25 cellular contexts compared by ENCODE assay signal in the genomic region with DNA sequence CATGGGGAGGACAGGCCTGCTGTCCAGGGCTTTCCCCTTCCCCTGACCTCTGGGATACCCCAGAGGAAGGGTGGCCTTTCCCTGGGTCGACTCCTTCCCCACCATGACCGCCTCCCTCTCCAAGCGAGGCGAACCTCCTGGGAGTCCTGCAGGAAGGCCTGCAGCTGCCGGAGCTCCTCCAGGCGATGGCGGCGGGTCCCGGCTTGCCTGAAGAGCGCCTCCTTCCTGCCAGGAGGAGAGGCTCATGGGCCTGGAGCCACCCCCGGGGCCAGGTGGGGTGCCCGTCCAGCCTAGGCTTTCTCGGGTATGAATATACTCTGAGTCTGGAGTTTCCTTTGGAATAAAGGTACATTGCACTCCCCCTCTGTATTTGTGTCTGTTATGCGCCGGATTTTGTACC.
"Had no signal": no experiment of that assay in that cellular context is flagged by ENCODE, and none has a peak within 500 bp of the region (broad histone marks: within the 10 kb centered on the region; RNA-seq: fewer than 3 reads in every experiment).

No MANE protein-coding gene starts in this region.

- H3K4me2 ChIP-seq: KMS-11, PC-9 had no signal

- DNase-seq: activated CD4-positive, alpha-beta T cell treated with anti-CD3 and anti-CD28 coated beads for 4 hours; activated CD8-positive, alpha-beta memory T cell treated with anti-CD3 and anti-CD28 coated beads, Interleukin-2, amount 50 U/mL, for 48 hours; activated CD8-positive, alpha-beta T cell treated with anti-CD3 and anti-CD28 coated beads, Interleukin-2, amount 10 ng/mL, durations not matched to agents 7 days and 5 days; activated naive CD4-positive, alpha-beta T cell treated with anti-CD3 and anti-CD28 coated beads, Interleukin-2, amount 50 U/mL, for 16 hours; activated naive CD8-positive, alpha-beta T cell treated with anti-CD3 and anti-CD28 coated beads, Interleukin-2, amount 10 ng/mL, durations not matched to agents 7 days and 5 days; activated T-cell treated with anti-CD3 and anti-CD28 coated beads, Interleukin-2, amount 50 U/mL, for 1 hour; adrenal gland; aorta; caudate nucleus; NCI-H1092; NCI-H1417; NCI-H2029; NCI-H2107; NCI-H2171 treated with DMSO at 0.1 percent for 48 hours; NCI-H226; NCI-H526; NCI-H774; NK-92 treated with Interleukin-12 subunit alpha and Interleukin-12 subunit beta, amount 100 ng/mL, for 24 hours; PC-9; SHP77 treated with DMSO at 0.1 percent for 48 hours; T-helper 1 cell had no signal

- H2AFZ ChIP-seq: PC-9 had no signal

- H3K36me3 ChIP-seq: adrenal gland, breast epithelium had no signal

- H3K27ac Mint-ChIP-seq: activated CD8-positive, alpha-beta T cell treated with anti-CD3 and anti-CD28 coated beads, Interleukin-2, amount 10 ng/mL, durations not matched to agents 7 days and 5 days; activated naive CD8-positive, alpha-beta T cell treated with anti-CD3 and anti-CD28 coated beads, Interleukin-2, amount 10 ng/mL, durations not matched to agents 7 days and 5 days had no signal

- H3K9me3 Mint-ChIP-seq: activated naive CD8-positive, alpha-beta T cell treated with anti-CD3 and anti-CD28 coated beads, Interleukin-2, amount 10 ng/mL, durations not matched to agents 7 days and 5 days had no signal

- H3K4me1 ChIP-seq: adrenal gland, breast epithelium had no signal

- H3K9me3 ChIP-seq: adrenal gland, breast epithelium had no signal

- H3K27me3 ChIP-seq: adrenal gland, breast epithelium had no signal

- H3K4me3 ChIP-seq: adrenal gland, breast epithelium, PC-9, SK-N-MC had no signal

- H3K4me3 Mint-ChIP-seq: activated CD8-positive, alpha-beta T cell treated with anti-CD3 and anti-CD28 coated beads, Interleukin-2, amount 10 ng/mL, durations not matched to agents 7 days and 5 days; activated naive CD8-positive, alpha-beta T cell treated with anti-CD3 and anti-CD28 coated beads, Interleukin-2, amount 10 ng/mL, durations not matched to agents 7 days and 5 days had no signal

- H3K36me3 Mint-ChIP-seq: activated naive CD8-positive, alpha-beta T cell treated with anti-CD3 and anti-CD28 coated beads, Interleukin-2, amount 10 ng/mL, durations not matched to agents 7 days and 5 days had no signal

- H3K9ac ChIP-seq: KMS-11 had no signal

- H3K27me3 Mint-ChIP-seq: activated naive CD8-positive, alpha-beta T cell treated with anti-CD3 and anti-CD28 coated beads, Interleukin-2, amount 10 ng/mL, durations not matched to agents 7 days and 5 days had no signal

- H3K27ac ChIP-seq: adrenal gland, breast epithelium, KMS-11, PC-9, SK-N-MC, VCaP had no signal
